In genomic region chr5:96922452-96923244, GRCh38 we compare ENCODE assay signal across 15 cellular contexts. TPM values are rescaled to one million over a fixed set of nuclear protein-coding genes. Genes with fewer than 3 reads are reported as not detected.
DNase-seq lines count a peak whose midpoint lies in the region; ATAC-seq and TF ChIP-seq lines count a peak whose summit lies in the region.
"Had no signal": no experiment of that assay in that cellular context is flagged by ENCODE, and none has a peak within 500 bp of the region (broad histone marks: within the 10 kb centered on the region; RNA-seq: fewer than 3 reads in every experiment).

No MANE protein-coding gene starts in this region.

- H4K20me1 ChIP-seq in OCI-LY3 (ENCODE audit: insufficient read depth, low read length) = no peaks in the 10 kb centered on the region

- H3K9ac ChIP-seq in OCI-LY3 (ENCODE audit: low read length) = peak overlapping the region; percentile 19; the same call in 1 of the 2 replicates

- no peaks in the 10 kb centered on the region for H3K9me3 Mint-ChIP-seq in CD4-positive, alpha-beta T cell
- H3K9me3 Mint-ChIP-seq in naive thymus-derived CD4-positive, alpha-beta T cell = no peaks in the 10 kb centered on the region
- H3K9me3 Mint-ChIP-seq: activated CD4-positive, alpha-beta memory T cell treated with anti-CD3 and anti-CD28 coated beads, Interleukin-2, amount 10 ng/mL, durations not matched to agents 7 days and 5 days had no signal

- DNase-seq in CD4-positive, alpha-beta T cell = no peak
- DNase-seq in GM12865 (ENCODE audit: low read depth) (peak; percentile 78), ecto neural progenitor cell (ENCODE audit: low spot score) (no peak), GDM1 (lab: John Stamatoyannopoulos, UW) (no peak), GM19240 (ENCODE audit: insufficient read length, low spot score) (no peak)
- DNase-seq in naive thymus-derived CD4-positive, alpha-beta T cell = no peak
- DNase-seq: activated CD4-positive, alpha-beta memory T cell treated with anti-CD3 and anti-CD28 coated beads, Interleukin-2, amount 10 ng/mL, durations not matched to agents 7 days and 5 days; activated effector memory CD4-positive, alpha-beta T cell treated with anti-CD3 and anti-CD28 coated beads, Interleukin-2, amount 50 U/mL, for 16 hours; cerebellar nuclear complex; EL; MV-4-11; NK-92 treated with Interleukin-12 subunit alpha and Interleukin-12 subunit beta, amount 100 ng/mL, for 24 hours had no signal

- CTCF ChIA-PET in CD4-positive, alpha-beta T cell (lab: Charles Lee) = interaction anchor here (1.0 to 1.8 kb wide), 2 partner anchors 17 to 54 kb away, joined by 3 to 6 read pairs; no protein-coding TSS in a partner anchor
- CTCF ChIA-PET in naive thymus-derived CD4-positive, alpha-beta T cell (lab: Charles Lee) = interaction anchor here (1.8 kb wide), 1 partner anchor 13 kb away, joined by 5 read pairs; the partner anchor contains the start of gene LNPEP

- H3K27me3 Mint-ChIP-seq in CD4-positive, alpha-beta T cell = no peaks in the 10 kb centered on the region
- H3K27me3 Mint-ChIP-seq in naive thymus-derived CD4-positive, alpha-beta T cell = no peaks in the 10 kb centered on the region
- H3K27me3 Mint-ChIP-seq: activated CD4-positive, alpha-beta memory T cell treated with anti-CD3 and anti-CD28 coated beads, Interleukin-2, amount 10 ng/mL, durations not matched to agents 7 days and 5 days; progenitor cell of endocrine pancreas had no signal

- intact Hi-C loops in CD4-positive, alpha-beta T cell (cut with DNase I, micrococcal nuclease) = no loop called here
- intact Hi-C loops in naive thymus-derived CD4-positive, alpha-beta T cell (cut with micrococcal nuclease) = no loop called here

- ATAC-seq in CD4-positive, alpha-beta T cell (ENCODE audit: poor library complexity) = no peak
- no peak for ATAC-seq in naive thymus-derived CD4-positive, alpha-beta T cell

- H3K27ac Mint-ChIP-seq in CD4-positive, alpha-beta T cell = peak overlapping the region; percentile 91
- peak overlapping the region; percentile 18 to 94 (median 76) for H3K27ac Mint-ChIP-seq in naive thymus-derived CD4-positive, alpha-beta T cell
- H3K27ac Mint-ChIP-seq: activated CD4-positive, alpha-beta memory T cell treated with anti-CD3 and anti-CD28 coated beads, Interleukin-2, amount 10 ng/mL, durations not matched to agents 7 days and 5 days; progenitor cell of endocrine pancreas had no signal

- H3K4me3 Mint-ChIP-seq in CD4-positive, alpha-beta T cell = no peak overlapping the region
- H3K4me3 Mint-ChIP-seq in naive thymus-derived CD4-positive, alpha-beta T cell = peak overlapping the region in 6 of 10 donors; percentile 8 to 66 (median 26)
- H3K4me3 Mint-ChIP-seq: activated CD4-positive, alpha-beta memory T cell treated with anti-CD3 and anti-CD28 coated beads, Interleukin-2, amount 10 ng/mL, durations not matched to agents 7 days and 5 days had no signal

- TF ChIP-seq CTCF in CD4-positive, alpha-beta T cell (IDR thresholded peaks at IDR 0.05) = no peak
- TF ChIP-seq CTCF in GM12865 (IDR thresholded peaks at IDR 0.05; ENCODE audit: insufficient read depth, low read depth, low read length, missing control alignments) = no peak
- TF ChIP-seq CTCF in OCI-LY3 (IDR thresholded peaks at IDR 0.05; ENCODE audit: low read depth, low read length) = no peak

- POLR2A ChIA-PET in CD4-positive, alpha-beta T cell (lab: Charles Lee) = interaction anchor here (1.0 to 1.1 kb wide), 2 partner anchors 14 to 26 kb away, joined by 4 read pairs; partner anchors contain the start of gene LNPEP
- POLR2A ChIA-PET in naive thymus-derived CD4-positive, alpha-beta T cell (lab: Charles Lee) = interaction anchor here (0.7 to 3.1 kb wide), 6 partner anchors 9 to 53 kb away, joined by 3 to 35 read pairs (median 6); partner anchors contain the start of gene LNPEP

- no peaks in the 10 kb centered on the region for H3K79me2 ChIP-seq in OCI-LY3 (ENCODE audit: low read length)

- H3K4me1 Mint-ChIP-seq in CD4-positive, alpha-beta T cell (ENCODE audit: low read depth) = peaks cover 50% of the 10 kb centered on the region
- peaks cover 18 to 78% (median 66%) of the 10 kb centered on the region in 7 donors for H3K4me1 Mint-ChIP-seq in naive thymus-derived CD4-positive, alpha-beta T cell

- peaks cover 36% of the 10 kb centered on the region for H3K36me3 Mint-ChIP-seq in CD4-positive, alpha-beta T cell (ENCODE audit: low read depth)
- peaks cover 0 to 28% (median 24%) of the 10 kb centered on the region in 5 donors for H3K36me3 Mint-ChIP-seq in naive thymus-derived CD4-positive, alpha-beta T cell

- peak overlapping the region; percentile 77 for H3K4me2 ChIP-seq in OCI-LY3 (ENCODE audit: low read length)

- H3K9me3 ChIP-seq in CD4-positive, alpha-beta T cell (ENCODE audit: control insufficient read depth, low read length) = no peaks in the 10 kb centered on the region
- no peaks in the 10 kb centered on the region for H3K9me3 ChIP-seq in OCI-LY3 (ENCODE audit: insufficient read depth, low read length)
- H3K9me3 ChIP-seq in naive thymus-derived CD4-positive, alpha-beta T cell (ENCODE audit: control insufficient read depth in 2 of 3, low read length in 3 of 3) = no peaks in the 10 kb centered on the region
- H3K9me3 ChIP-seq: tibial nerve had no signal

- no peak overlapping the region for H3K27ac ChIP-seq in CD4-positive, alpha-beta T cell (ENCODE audit: low read depth, low read length)
- no peak overlapping the region for H3K27ac ChIP-seq in OCI-LY3 (ENCODE audit: low read length)
- peak overlapping the region; percentile 20 for H3K27ac ChIP-seq in naive thymus-derived CD4-positive, alpha-beta T cell (ENCODE audit: low read depth, low read length)
- H3K27ac ChIP-seq: tibial nerve had no signal

- H3K36me3 ChIP-seq in OCI-LY3 (replicated peaks; ENCODE audit: low read depth, low read length) = peaks cover 15% of the 10 kb centered on the region
- H3K36me3 ChIP-seq in naive thymus-derived CD4-positive, alpha-beta T cell (ENCODE audit: control insufficient read depth in 2 of 3, insufficient read depth in 3 of 3, low read length in 3 of 3) = peaks cover 0 to 13% (median 6%) of the 10 kb centered on the region in 3 experiments

- H2AFZ ChIP-seq in OCI-LY3 (ENCODE audit: low read depth, low read length) = no peak overlapping the region

- peaks cover 48% of the 10 kb centered on the region for H3K4me1 ChIP-seq in OCI-LY3 (ENCODE audit: low read length)
- H3K4me1 ChIP-seq in naive thymus-derived CD4-positive, alpha-beta T cell (ENCODE audit: control insufficient read depth in 2 of 2, insufficient read depth in 2 of 2, low read length in 2 of 2) = peaks cover 0 to 22% of the 10 kb centered on the region in 2 donors
- H3K4me1 ChIP-seq: tibial nerve had no signal

- no peaks in the 10 kb centered on the region for H3K27me3 ChIP-seq in CD4-positive, alpha-beta T cell (ENCODE audit: control insufficient read depth, insufficient read depth, low read length)
- no peaks in the 10 kb centered on the region for H3K27me3 ChIP-seq in OCI-LY3 (ENCODE audit: low read depth, low read length)
- H3K27me3 ChIP-seq in naive thymus-derived CD4-positive, alpha-beta T cell (ENCODE audit: control insufficient read depth in 2 of 2, insufficient read depth in 2 of 2, low read length in 2 of 2) = no peaks in the 10 kb centered on the region
- H3K27me3 ChIP-seq: tibial nerve had no signal

- H3K4me3 ChIP-seq in GM12865 (ENCODE audit: low read depth, low read length) (peak overlapping the region; percentile 66), OCI-LY3 (ENCODE audit: low read length) (peak overlapping the region; percentile 66)
- H3K4me3 ChIP-seq in naive thymus-derived CD4-positive, alpha-beta T cell (ENCODE audit: low read length) = no peak overlapping the region
- H3K4me3 ChIP-seq: tibial nerve had no signal

RNA-seq across cellular contexts. Expression of gene LNPEP, which starts 13.2 kb away (rescaled TPM):
- total RNA-seq in CD4-positive, alpha-beta T cell = 10 to 100 TPM; 52.0 to 52.7 TPM
- 100 to 1,000 TPM in 1 of 5 experiments, 10 to 100 TPM in 4; 82.4 to 109 (median 88.8) TPM for total RNA-seq in naive thymus-derived CD4-positive, alpha-beta T cell
- polyA plus RNA-seq in naive thymus-derived CD4-positive, alpha-beta T cell = 10 to 100 TPM; 53.2 to 54.5 TPM

RNA-seq across cellular contexts. Expression of gene ERAP2, which starts 46.3 kb away (rescaled TPM):
- 10 to 100 TPM; 56.6 to 61.4 TPM for total RNA-seq in CD4-positive, alpha-beta T cell
- total RNA-seq in naive thymus-derived CD4-positive, alpha-beta T cell = 100 to 1,000 TPM in 2 of 5 experiments, 10 to 100 TPM in 3; 42.5 to 158 (median 97.2) TPM
- 100 to 1,000 TPM in 1 of 2 donors, 10 to 100 TPM in 1; 11.1 to 161 TPM for polyA plus RNA-seq in naive thymus-derived CD4-positive, alpha-beta T cell
- total RNA-seq: progenitor cell of endocrine pancreas had no signal
